20 cellular contexts compared by ENCODE assay signal in genomic region chr10:21304608-21305007, GRCh38.
"Had no signal": no experiment of that assay in that cellular context is flagged by ENCODE, and none has a peak within 500 bp of the region (broad histone marks: within the 10 kb centered on the region; RNA-seq: fewer than 3 reads in every experiment).

No MANE protein-coding gene starts in this region.

- H3K27ac ChIP-seq: coronary artery, esophagus muscularis mucosa, gastrocnemius medialis, heart right ventricle, neutrophil, psoas muscle, spleen, tibial nerve had no signal

- H3K9me3 ChIP-seq: esophagus muscularis mucosa, gastrocnemius medialis, heart right ventricle, mucosa of descending colon, neutrophil, psoas muscle, spleen, tibial nerve had no signal

- H3K9me3 Mint-ChIP-seq: naive thymus-derived CD8-positive, alpha-beta T cell; stimulated activated memory B cell treated with anti-CD40 and anti-IgM and Interleukin-4, amounts not matched to agents 10 μg/mL and 1 μg/mL and 100 μg/mL, for 72 hours; stimulated activated naive CD8-positive, alpha-beta T cell treated with anti-CD3 and anti-CD28 coated beads, Interleukin-15, Interleukin-2, amounts not matched to agents 100 ng/mL and 50 ng/mL, for 24 hours had no signal

- H3K36me3 ChIP-seq: esophagus muscularis mucosa, gastrocnemius medialis, heart right ventricle, neutrophil, spleen, tibial nerve had no signal

- H3K27me3 ChIP-seq: dorsolateral prefrontal cortex, esophagus muscularis mucosa, gastrocnemius medialis, heart right ventricle, neutrophil, spleen, tibial nerve had no signal

- H3K4me3 Mint-ChIP-seq: naive thymus-derived CD8-positive, alpha-beta T cell; stimulated activated memory B cell treated with anti-CD40 and anti-IgM and Interleukin-4, amounts not matched to agents 10 μg/mL and 1 μg/mL and 100 μg/mL, for 72 hours; stimulated activated naive CD8-positive, alpha-beta T cell treated with anti-CD3 and anti-CD28 coated beads, Interleukin-15, Interleukin-2, amounts not matched to agents 100 ng/mL and 50 ng/mL, for 24 hours had no signal

- H3K4me1 Mint-ChIP-seq: naive thymus-derived CD8-positive, alpha-beta T cell; stimulated activated memory B cell treated with anti-CD40 and anti-IgM and Interleukin-4, amounts not matched to agents 10 μg/mL and 1 μg/mL and 100 μg/mL, for 72 hours had no signal

- H3K36me3 Mint-ChIP-seq: naive thymus-derived CD8-positive, alpha-beta T cell; stimulated activated memory B cell treated with anti-CD40 and anti-IgM and Interleukin-4, amounts not matched to agents 10 μg/mL and 1 μg/mL and 100 μg/mL, for 72 hours had no signal

- H3K27me3 Mint-ChIP-seq: stimulated activated naive CD8-positive, alpha-beta T cell treated with anti-CD3 and anti-CD28 coated beads, Interleukin-15, Interleukin-2, amounts not matched to agents 100 ng/mL and 50 ng/mL, for 24 hours had no signal

- DNase-seq: dorsolateral prefrontal cortex; effector CD8-positive, alpha-beta T cell; gastrocnemius medialis; heart right ventricle; hypothalamus; mucosa of descending colon; naive thymus-derived CD8-positive, alpha-beta T cell; psoas muscle; retina; spleen; stimulated activated CD4-positive, alpha-beta T cell treated with anti-CD3 and anti-CD28 coated beads, Interleukin-15, amount 100 ng/mL, for 24 hours; stimulated activated CD4-positive, alpha-beta T cell treated with anti-CD3 and anti-CD28 coated beads, Interleukin-1b, Interleukin-23, amount 100 ng/mL, for 48 hours; stimulated activated CD4-positive, alpha-beta T cell treated with anti-CD3 and anti-CD28 coated beads, Interleukin-4, amount 100 ng/mL, for 24 hours had no signal

- ATAC-seq: gastrocnemius medialis; heart right ventricle; mucosa of descending colon; naive thymus-derived CD8-positive, alpha-beta T cell; psoas muscle; sciatic nerve; stimulated activated memory B cell treated with anti-CD40 and anti-IgM and Interleukin-4, amounts not matched to agents 10 μg/mL and 1 μg/mL and 100 μg/mL, for 72 hours had no signal

- H3K4me3 ChIP-seq: coronary artery, dorsolateral prefrontal cortex, esophagus muscularis mucosa, gastrocnemius medialis, heart right ventricle, mucosa of descending colon, psoas muscle, spleen, tibial nerve had no signal

- H3K4me1 ChIP-seq: esophagus muscularis mucosa, gastrocnemius medialis, psoas muscle, spleen, tibial nerve had no signal
